In genomic region chr10:50636576-50636975, GRCh38 we compare ENCODE assay signal across 1 cellular context.
TF ChIP-seq lines count a peak whose summit lies in the region.

No MANE protein-coding gene starts in this region.

TF ChIP-seq in GM12878, 131 proteins besides CTCF, POLR2A, EP300 and RAD21 (continued from another document):
- no peak for TF ChIP-seq POU2F2 (IDR thresholded peaks at IDR 0.05; ENCODE audit: borderline replicate concordance, low read depth, low read length)
- TF ChIP-seq NFXL1 (IDR thresholded peaks at IDR 0.05; ENCODE audit: borderline replicate concordance), result no peak
- peak; percentile 36 for TF ChIP-seq MEF2B (IDR thresholded peaks at IDR 0.05; ENCODE audit: partially characterized antibody, poor library complexity, severe bottlenecking)
- no peak for TF ChIP-seq TCF12 (IDR thresholded peaks at IDR 0.05; ENCODE audit: low read depth, low read length)
- TF ChIP-seq ETV6 (conservative IDR thresholded peaks at IDR 0.05 in 1 of 2, IDR thresholded peaks at IDR 0.05 in 1 of 2; ENCODE audit: borderline replicate concordance in 1 of 2, low read depth in 1 of 2), result no peak
- TF ChIP-seq IKZF2 (IDR thresholded peaks at IDR 0.05), result peak in 1 of 2 experiments; percentile 50; a peak in 3 of 4 replicates
- no peak for TF ChIP-seq KDM1A (IDR thresholded peaks at IDR 0.05; ENCODE audit: borderline replicate concordance)
- TF ChIP-seq YY1 (IDR thresholded peaks at IDR 0.05; ENCODE audit: low read depth, low read length), result no peak
- TF ChIP-seq TARDBP (IDR thresholded peaks at IDR 0.05; ENCODE audit: borderline replicate concordance), result no peak
- no peak for TF ChIP-seq GATAD2B (conservative IDR thresholded peaks at IDR 0.05; ENCODE audit: low read depth)
- TF ChIP-seq ZBTB40 (IDR thresholded peaks at IDR 0.05; ENCODE audit: borderline replicate concordance), result no peak
- no peak for TF ChIP-seq RCOR1 (conservative IDR thresholded peaks at IDR 0.05; ENCODE audit: low read depth, low read length)
- no peak for TF ChIP-seq SMARCA5 (IDR thresholded peaks at IDR 0.05)
- TF ChIP-seq ATF3 (IDR thresholded peaks at IDR 0.05; ENCODE audit: borderline replicate concordance, extremely low read depth, low read depth, low read length), result no peak
- TF ChIP-seq SIN3A (IDR thresholded peaks at IDR 0.05; ENCODE audit: low read depth, low read length), result no peak
- TF ChIP-seq IRF3 (IDR thresholded peaks at IDR 0.05), result no peak
- TF ChIP-seq MLLT1 (IDR thresholded peaks at IDR 0.05), result peak; percentile 61
